Comparison of ENCODE assay signal across 25 cellular contexts in the genomic region with DNA sequence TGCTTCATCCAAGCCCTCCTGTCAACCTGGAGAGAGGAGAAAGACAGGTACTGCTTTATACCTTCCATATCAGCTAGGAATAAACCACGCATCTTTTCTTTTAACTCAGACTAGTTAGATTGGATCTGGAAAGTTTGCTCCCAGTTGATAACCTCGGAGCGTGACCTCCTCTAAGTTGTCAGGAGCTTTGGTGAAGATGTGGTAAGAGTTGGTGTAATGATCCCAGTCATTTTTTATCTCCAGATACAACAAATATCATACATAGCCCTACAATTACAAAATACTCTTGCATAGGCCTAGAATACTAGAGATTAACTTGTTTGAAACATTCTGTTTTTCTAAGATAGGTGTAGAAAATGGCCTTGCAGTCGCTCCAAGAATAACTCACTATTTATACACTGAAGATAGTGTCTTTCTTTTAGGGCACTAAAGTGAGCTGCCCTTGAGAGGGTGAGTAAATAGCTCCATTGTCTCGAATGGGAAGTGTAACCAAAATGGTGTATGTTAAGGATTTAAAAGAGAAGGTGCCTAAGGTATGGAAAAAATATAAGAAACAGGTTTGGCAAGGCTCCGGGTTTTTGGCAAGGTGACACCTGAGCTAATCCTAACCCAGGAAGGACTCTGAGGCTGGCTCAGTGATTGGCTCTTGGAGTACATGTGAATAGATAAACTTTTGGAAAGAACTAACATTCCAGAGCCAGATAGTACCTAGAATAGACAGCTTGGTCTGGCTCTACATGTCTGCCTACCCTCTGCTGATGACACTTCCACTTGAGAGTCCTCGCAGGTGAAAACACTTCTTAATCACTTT. TPM values are rescaled to one million over a fixed set of nuclear protein-coding genes. Genes with fewer than 3 reads are reported as not detected.
DNase-seq lines count a peak whose midpoint lies in the region; ATAC-seq lines count a peak whose summit lies in the region.
"Had no signal": no experiment of that assay in that cellular context is flagged by ENCODE, and none has a peak within 500 bp of the region (broad histone marks: within the 10 kb centered on the region; RNA-seq: fewer than 3 reads in every experiment).

No MANE protein-coding gene starts in this region.

- H3K4me1 Mint-ChIP-seq in naive B cell: peaks cover 17 to 33% (median 19%) of the 10 kb centered on the region in 3 donors
- H3K4me1 Mint-ChIP-seq: activated CD4-positive, alpha-beta T cell treated with anti-CD3 and anti-CD28 coated beads, Interleukin-2, amount 10 ng/mL, durations not matched to agents 24 days and 14 days; activated CD8-positive, alpha-beta memory T cell treated with anti-CD3 and anti-CD28 coated beads, Interleukin-2, amount 10 ng/mL, durations not matched to agents 7 days and 5 days; activated naive CD4-positive, alpha-beta T cell treated with anti-CD3 and anti-CD28 coated beads, Interleukin-2, amount 50 U/mL, for 24 hours; CD4-positive, CD25-positive, alpha-beta regulatory T cell had no signal

- DNase-seq in naive B cell (no peak), sciatic nerve (ENCODE audit: low spot score) (no peak)
- no peak for DNase-seq in central memory CD4-positive, alpha-beta T cell
- DNase-seq: activated CD4-positive, alpha-beta T cell treated with anti-CD3 and anti-CD28 coated beads, Interleukin-2, amount 10 ng/mL, durations not matched to agents 24 days and 14 days; activated CD8-positive, alpha-beta memory T cell treated with anti-CD3 and anti-CD28 coated beads, Interleukin-2, amount 10 ng/mL, durations not matched to agents 7 days and 5 days; aorta; CD4-positive, CD25-positive, alpha-beta regulatory T cell; DMS153; foreskin keratinocyte; islet precursor cell; KBM-7; NCI-H1694; NCI-H526 treated with DMSO at 0.1 percent for 48 hours; occipital lobe; SHP77; stimulated activated CD4-positive, alpha-beta T cell treated with anti-CD3 and anti-CD28 coated beads, Interleukin-15, amount 100 ng/mL, for 24 hours had no signal

- peaks cover 0 to 12% of the 10 kb centered on the region in 2 donors for H3K36me3 Mint-ChIP-seq in naive B cell
- H3K36me3 Mint-ChIP-seq: activated CD8-positive, alpha-beta memory T cell treated with anti-CD3 and anti-CD28 coated beads, Interleukin-2, amount 10 ng/mL, durations not matched to agents 7 days and 5 days; activated naive CD4-positive, alpha-beta T cell treated with anti-CD3 and anti-CD28 coated beads, Interleukin-2, amount 50 U/mL, for 24 hours; CD4-positive, CD25-positive, alpha-beta regulatory T cell had no signal

- no peaks in the 10 kb centered on the region for H3K27me3 Mint-ChIP-seq in naive B cell

- H3K9me3 Mint-ChIP-seq in naive B cell: no peaks in the 10 kb centered on the region
- H3K9me3 Mint-ChIP-seq: activated CD4-positive, alpha-beta T cell treated with anti-CD3 and anti-CD28 coated beads, Interleukin-2, amount 10 ng/mL, durations not matched to agents 24 days and 14 days; activated naive CD4-positive, alpha-beta T cell treated with anti-CD3 and anti-CD28 coated beads, Interleukin-2, amount 50 U/mL, for 24 hours; activated T-helper 1 cell treated with anti-CD3 and anti-CD28 coated beads, Interleukin-12 subunit alpha, Interleukin-12 subunit beta, Interleukin-2, Interleukin-4 antibody, amounts not matched to agents 30 ng/mL and 10 ng/mL and 1 ng/mL, durations not matched to agents 14 hours and 24 hours and 36 hours had no signal

- ATAC-seq in GM18511 (IDR thresholded peaks at IDR 0.05; ENCODE audit: unreplicated experiment) (peak; percentile 10), GM21360 (IDR thresholded peaks at IDR 0.05; ENCODE audit: unreplicated experiment) (peak; percentile 9), HG03342 (IDR thresholded peaks at IDR 0.05; ENCODE audit: unreplicated experiment) (peak; percentile 14), naive B cell (ENCODE audit: low read depth in 2 of 2) (peak; percentile 30 to 32), GM18861 (IDR thresholded peaks at IDR 0.05; ENCODE audit: unreplicated experiment) (no peak), sciatic nerve (no peak), HG02642 (IDR thresholded peaks at IDR 0.05; ENCODE audit: poor library complexity, unreplicated experiment) (no peak)
- ATAC-seq: activated CD8-positive, alpha-beta memory T cell treated with anti-CD3 and anti-CD28 coated beads, Interleukin-2, amount 10 ng/mL, durations not matched to agents 7 days and 5 days; foreskin keratinocyte had no signal

- peak overlapping the region in 5 of 6 donors; percentile 2 to 57 (median 7) for H3K27ac Mint-ChIP-seq in naive B cell
- H3K27ac Mint-ChIP-seq: activated CD4-positive, alpha-beta T cell treated with anti-CD3 and anti-CD28 coated beads, Interleukin-2, amount 10 ng/mL, durations not matched to agents 24 days and 14 days; activated CD8-positive, alpha-beta memory T cell treated with anti-CD3 and anti-CD28 coated beads, Interleukin-2, amount 10 ng/mL, durations not matched to agents 7 days and 5 days; activated naive CD4-positive, alpha-beta T cell treated with anti-CD3 and anti-CD28 coated beads, Interleukin-2, amount 50 U/mL, for 24 hours; activated T-helper 1 cell treated with anti-CD3 and anti-CD28 coated beads, Interleukin-12 subunit alpha, Interleukin-12 subunit beta, Interleukin-2, Interleukin-4 antibody, amounts not matched to agents 30 ng/mL and 10 ng/mL and 1 ng/mL, durations not matched to agents 14 hours and 24 hours and 36 hours; CD4-positive, CD25-positive, alpha-beta regulatory T cell had no signal

- intact Hi-C loops in sciatic nerve (cut with DNase I): loop anchor here (10.0 kb wide), 1 partner anchor 246 kb away; no protein-coding TSS in a partner anchor

- peak overlapping the region in 3 of 8 donors; percentile 2 to 37 (median 21) for H3K4me3 Mint-ChIP-seq in naive B cell
- H3K4me3 Mint-ChIP-seq: activated CD4-positive, alpha-beta T cell treated with anti-CD3 and anti-CD28 coated beads, Interleukin-2, amount 10 ng/mL, durations not matched to agents 24 days and 14 days; activated CD8-positive, alpha-beta memory T cell treated with anti-CD3 and anti-CD28 coated beads, Interleukin-2, amount 10 ng/mL, durations not matched to agents 7 days and 5 days; activated naive CD4-positive, alpha-beta T cell treated with anti-CD3 and anti-CD28 coated beads, Interleukin-2, amount 50 U/mL, for 24 hours; activated T-helper 1 cell treated with anti-CD3 and anti-CD28 coated beads, Interleukin-12 subunit alpha, Interleukin-12 subunit beta, Interleukin-2, Interleukin-4 antibody, amounts not matched to agents 30 ng/mL and 10 ng/mL and 1 ng/mL, durations not matched to agents 14 hours and 24 hours and 36 hours; CD4-positive, CD25-positive, alpha-beta regulatory T cell had no signal

RNA-seq across cellular contexts. Expression of gene GLYATL1, which starts 59.4 kb away (rescaled TPM):
- polyA plus RNA-seq in naive B cell (ENCODE audit: low read depth in 6 of 6): under 1 TPM in 5 of 6 donors, not detected in 1; 0.15 to 0.79 (median 0.31) TPM
- not detected for total RNA-seq in sciatic nerve
- total RNA-seq: activated CD4-positive, alpha-beta T cell treated with anti-CD3 and anti-CD28 coated beads, Interleukin-2, amount 10 ng/mL, durations not matched to agents 24 days and 14 days; activated CD8-positive, alpha-beta memory T cell treated with anti-CD3 and anti-CD28 coated beads, Interleukin-2, amount 10 ng/mL, durations not matched to agents 7 days and 5 days; activated T-helper 1 cell treated with anti-CD3 and anti-CD28 coated beads, Interleukin-12 subunit alpha, Interleukin-12 subunit beta, Interleukin-2, Interleukin-4 antibody, amounts not matched to agents 30 ng/mL and 10 ng/mL and 1 ng/mL, durations not matched to agents 14 hours and 24 hours and 36 hours; aorta; CD4-positive, CD25-positive, alpha-beta regulatory T cell; lung microvascular endothelial cell; right atrium auricular region had no signal
- polyA plus RNA-seq: aorta; CD4-positive, CD25-positive, alpha-beta regulatory T cell had no signal

Comparison
In these comparisons a context has a peak if more than half of its experiments do, and no peak if none do; other contexts are left out.
1. ATAC-seq: peak in GM18511 (single experiment), GM21360 (single experiment), HG03342 (single experiment) and naive B cell (2 of 2); none in GM18861 (single experiment), sciatic nerve (single experiment) and HG02642 (single experiment).